In the genomic region with DNA sequence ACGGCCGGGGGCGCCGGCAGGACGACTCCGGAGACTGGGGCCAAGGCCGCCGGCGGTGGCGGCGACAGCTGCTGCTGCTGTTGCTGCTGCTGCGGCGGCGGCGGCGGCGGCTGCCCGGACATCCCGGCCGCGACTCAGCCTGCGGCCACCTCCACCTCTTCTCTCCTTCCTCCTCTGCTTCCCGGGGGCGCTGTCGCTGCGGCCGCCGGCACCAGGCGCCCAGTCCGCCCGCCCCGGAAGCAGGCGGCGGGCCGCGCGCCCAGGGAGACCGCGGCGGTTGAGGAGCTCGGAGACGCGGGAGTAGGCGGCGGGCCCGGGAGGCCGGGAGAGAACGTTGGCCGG, we compare ENCODE assay signal across 1 cellular context.
TF ChIP-seq lines count a peak whose summit lies in the region.

No MANE protein-coding gene starts in this region.

TF ChIP-seq in K562, 482 proteins besides CTCF, POLR2A, EP300 and RAD21 (continued from another document and continues in another):
- TF ChIP-seq, protein P1, sequence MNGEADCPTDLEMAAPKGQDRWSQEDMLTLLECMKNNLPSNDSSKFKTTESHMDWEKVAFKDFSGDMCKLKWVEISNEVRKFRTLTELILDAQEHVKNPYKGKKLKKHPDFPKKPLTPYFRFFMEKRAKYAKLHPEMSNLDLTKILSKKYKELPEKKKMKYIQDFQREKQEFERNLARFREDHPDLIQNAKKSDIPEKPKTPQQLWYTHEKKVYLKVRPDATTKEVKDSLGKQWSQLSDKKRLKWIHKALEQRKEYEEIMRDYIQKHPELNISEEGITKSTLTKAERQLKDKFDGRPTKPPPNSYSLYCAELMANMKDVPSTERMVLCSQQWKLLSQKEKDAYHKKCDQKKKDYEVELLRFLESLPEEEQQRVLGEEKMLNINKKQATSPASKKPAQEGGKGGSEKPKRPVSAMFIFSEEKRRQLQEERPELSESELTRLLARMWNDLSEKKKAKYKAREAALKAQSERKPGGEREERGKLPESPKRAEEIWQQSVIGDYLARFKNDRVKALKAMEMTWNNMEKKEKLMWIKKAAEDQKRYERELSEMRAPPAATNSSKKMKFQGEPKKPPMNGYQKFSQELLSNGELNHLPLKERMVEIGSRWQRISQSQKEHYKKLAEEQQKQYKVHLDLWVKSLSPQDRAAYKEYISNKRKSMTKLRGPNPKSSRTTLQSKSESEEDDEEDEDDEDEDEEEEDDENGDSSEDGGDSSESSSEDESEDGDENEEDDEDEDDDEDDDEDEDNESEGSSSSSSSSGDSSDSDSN (IDR thresholded peaks at IDR 0.05; ENCODE audit: borderline replicate concordance in 1 of 2, low read depth in 2 of 2, low read length in 2 of 2), result peak in 1 of 2 experiments; percentile 78; a peak in 2 of 4 replicates
- TF ChIP-seq JUND (IDR thresholded peaks at IDR 0.05; ENCODE audit: borderline replicate concordance, low read depth, low read length), result peak; percentile 37; the same call in 1 of the 2 replicates
- no peak for TF ChIP-seq JUND (tag; IDR thresholded peaks at IDR 0.05; ENCODE audit: borderline replicate concordance, low read depth, low read length)
- no peak for TF ChIP-seq ZNF347 (CRISPR knock-in tag; IDR thresholded peaks at IDR 0.05; ENCODE audit: low read depth)
- no peak for TF ChIP-seq GTF2E2 (tag; IDR thresholded peaks at IDR 0.05)
- no peak for TF ChIP-seq NCOA6 (IDR thresholded peaks at IDR 0.05)
- TF ChIP-seq NELFE (IDR thresholded peaks at IDR 0.05; ENCODE audit: insufficient read depth, insufficient read length), result no peak
- TF ChIP-seq, protein P2, sequence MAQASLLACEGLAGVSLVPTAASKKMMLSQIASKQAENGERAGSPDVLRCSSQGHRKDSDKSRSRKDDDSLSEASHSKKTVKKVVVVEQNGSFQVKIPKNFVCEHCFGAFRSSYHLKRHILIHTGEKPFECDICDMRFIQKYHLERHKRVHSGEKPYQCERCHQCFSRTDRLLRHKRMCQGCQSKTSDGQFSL (CRISPR knock-in tag; IDR thresholded peaks at IDR 0.05), result no peak
- TF ChIP-seq, protein P2 (tag; IDR thresholded peaks at IDR 0.05), result no peak
- TF ChIP-seq CBX5 (IDR thresholded peaks at IDR 0.05; ENCODE audit: borderline replicate concordance, low read depth), result no peak
- TF ChIP-seq RBM25 (IDR thresholded peaks at IDR 0.05; ENCODE audit: low read depth, low read length, severe bottlenecking), result no peak
- TF ChIP-seq, protein P3, sequence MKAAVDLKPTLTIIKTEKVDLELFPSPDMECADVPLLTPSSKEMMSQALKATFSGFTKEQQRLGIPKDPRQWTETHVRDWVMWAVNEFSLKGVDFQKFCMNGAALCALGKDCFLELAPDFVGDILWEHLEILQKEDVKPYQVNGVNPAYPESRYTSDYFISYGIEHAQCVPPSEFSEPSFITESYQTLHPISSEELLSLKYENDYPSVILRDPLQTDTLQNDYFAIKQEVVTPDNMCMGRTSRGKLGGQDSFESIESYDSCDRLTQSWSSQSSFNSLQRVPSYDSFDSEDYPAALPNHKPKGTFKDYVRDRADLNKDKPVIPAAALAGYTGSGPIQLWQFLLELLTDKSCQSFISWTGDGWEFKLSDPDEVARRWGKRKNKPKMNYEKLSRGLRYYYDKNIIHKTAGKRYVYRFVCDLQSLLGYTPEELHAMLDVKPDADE (conservative IDR thresholded peaks at IDR 0.05; ENCODE audit: control insufficient read depth, low read depth, low read length), result peak; percentile 42; the same call in 1 of the 2 replicates
- TF ChIP-seq, protein P4, sequence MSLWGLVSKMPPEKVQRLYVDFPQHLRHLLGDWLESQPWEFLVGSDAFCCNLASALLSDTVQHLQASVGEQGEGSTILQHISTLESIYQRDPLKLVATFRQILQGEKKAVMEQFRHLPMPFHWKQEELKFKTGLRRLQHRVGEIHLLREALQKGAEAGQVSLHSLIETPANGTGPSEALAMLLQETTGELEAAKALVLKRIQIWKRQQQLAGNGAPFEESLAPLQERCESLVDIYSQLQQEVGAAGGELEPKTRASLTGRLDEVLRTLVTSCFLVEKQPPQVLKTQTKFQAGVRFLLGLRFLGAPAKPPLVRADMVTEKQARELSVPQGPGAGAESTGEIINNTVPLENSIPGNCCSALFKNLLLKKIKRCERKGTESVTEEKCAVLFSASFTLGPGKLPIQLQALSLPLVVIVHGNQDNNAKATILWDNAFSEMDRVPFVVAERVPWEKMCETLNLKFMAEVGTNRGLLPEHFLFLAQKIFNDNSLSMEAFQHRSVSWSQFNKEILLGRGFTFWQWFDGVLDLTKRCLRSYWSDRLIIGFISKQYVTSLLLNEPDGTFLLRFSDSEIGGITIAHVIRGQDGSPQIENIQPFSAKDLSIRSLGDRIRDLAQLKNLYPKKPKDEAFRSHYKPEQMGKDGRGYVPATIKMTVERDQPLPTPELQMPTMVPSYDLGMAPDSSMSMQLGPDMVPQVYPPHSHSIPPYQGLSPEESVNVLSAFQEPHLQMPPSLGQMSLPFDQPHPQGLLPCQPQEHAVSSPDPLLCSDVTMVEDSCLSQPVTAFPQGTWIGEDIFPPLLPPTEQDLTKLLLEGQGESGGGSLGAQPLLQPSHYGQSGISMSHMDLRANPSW (CRISPR knock-in tag; IDR thresholded peaks at IDR 0.05), result no peak
- no peak for TF ChIP-seq ZNF551 (CRISPR knock-in tag; IDR thresholded peaks at IDR 0.05)
- no peak for TF ChIP-seq ETV6 (IDR thresholded peaks at IDR 0.05; ENCODE audit: borderline replicate concordance in 1 of 2, low read depth in 2 of 2, low read length in 1 of 2)
- TF ChIP-seq ETV6 (CRISPR knock-in tag; IDR thresholded peaks at IDR 0.05; ENCODE audit: borderline replicate concordance), result no peak
- TF ChIP-seq, protein P5, sequence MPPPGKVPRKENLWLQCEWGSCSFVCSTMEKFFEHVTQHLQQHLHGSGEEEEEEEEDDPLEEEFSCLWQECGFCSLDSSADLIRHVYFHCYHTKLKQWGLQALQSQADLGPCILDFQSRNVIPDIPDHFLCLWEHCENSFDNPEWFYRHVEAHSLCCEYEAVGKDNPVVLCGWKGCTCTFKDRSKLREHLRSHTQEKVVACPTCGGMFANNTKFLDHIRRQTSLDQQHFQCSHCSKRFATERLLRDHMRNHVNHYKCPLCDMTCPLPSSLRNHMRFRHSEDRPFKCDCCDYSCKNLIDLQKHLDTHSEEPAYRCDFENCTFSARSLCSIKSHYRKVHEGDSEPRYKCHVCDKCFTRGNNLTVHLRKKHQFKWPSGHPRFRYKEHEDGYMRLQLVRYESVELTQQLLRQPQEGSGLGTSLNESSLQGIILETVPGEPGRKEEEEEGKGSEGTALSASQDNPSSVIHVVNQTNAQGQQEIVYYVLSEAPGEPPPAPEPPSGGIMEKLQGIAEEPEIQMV (tag; conservative IDR thresholded peaks at IDR 0.05; ENCODE audit: low read depth), result no peak
- TF ChIP-seq TBP (optimal IDR thresholded peaks at IDR 0.05; ENCODE audit: low read depth, low read length), result peak; percentile 19
- TF ChIP-seq TEAD1 (CRISPR knock-in tag; IDR thresholded peaks at IDR 0.05), result no peak
- no peak for TF ChIP-seq HNRNPUL1 (IDR thresholded peaks at IDR 0.05; ENCODE audit: low read length)
- peak; percentile 9; the same call in 1 of the 2 replicates for TF ChIP-seq ESRRA (IDR thresholded peaks at IDR 0.05; ENCODE audit: borderline replicate concordance, low read depth)
- no peak for TF ChIP-seq BHLHE40 (IDR thresholded peaks at IDR 0.05; ENCODE audit: low read length)
- TF ChIP-seq, protein P6, sequence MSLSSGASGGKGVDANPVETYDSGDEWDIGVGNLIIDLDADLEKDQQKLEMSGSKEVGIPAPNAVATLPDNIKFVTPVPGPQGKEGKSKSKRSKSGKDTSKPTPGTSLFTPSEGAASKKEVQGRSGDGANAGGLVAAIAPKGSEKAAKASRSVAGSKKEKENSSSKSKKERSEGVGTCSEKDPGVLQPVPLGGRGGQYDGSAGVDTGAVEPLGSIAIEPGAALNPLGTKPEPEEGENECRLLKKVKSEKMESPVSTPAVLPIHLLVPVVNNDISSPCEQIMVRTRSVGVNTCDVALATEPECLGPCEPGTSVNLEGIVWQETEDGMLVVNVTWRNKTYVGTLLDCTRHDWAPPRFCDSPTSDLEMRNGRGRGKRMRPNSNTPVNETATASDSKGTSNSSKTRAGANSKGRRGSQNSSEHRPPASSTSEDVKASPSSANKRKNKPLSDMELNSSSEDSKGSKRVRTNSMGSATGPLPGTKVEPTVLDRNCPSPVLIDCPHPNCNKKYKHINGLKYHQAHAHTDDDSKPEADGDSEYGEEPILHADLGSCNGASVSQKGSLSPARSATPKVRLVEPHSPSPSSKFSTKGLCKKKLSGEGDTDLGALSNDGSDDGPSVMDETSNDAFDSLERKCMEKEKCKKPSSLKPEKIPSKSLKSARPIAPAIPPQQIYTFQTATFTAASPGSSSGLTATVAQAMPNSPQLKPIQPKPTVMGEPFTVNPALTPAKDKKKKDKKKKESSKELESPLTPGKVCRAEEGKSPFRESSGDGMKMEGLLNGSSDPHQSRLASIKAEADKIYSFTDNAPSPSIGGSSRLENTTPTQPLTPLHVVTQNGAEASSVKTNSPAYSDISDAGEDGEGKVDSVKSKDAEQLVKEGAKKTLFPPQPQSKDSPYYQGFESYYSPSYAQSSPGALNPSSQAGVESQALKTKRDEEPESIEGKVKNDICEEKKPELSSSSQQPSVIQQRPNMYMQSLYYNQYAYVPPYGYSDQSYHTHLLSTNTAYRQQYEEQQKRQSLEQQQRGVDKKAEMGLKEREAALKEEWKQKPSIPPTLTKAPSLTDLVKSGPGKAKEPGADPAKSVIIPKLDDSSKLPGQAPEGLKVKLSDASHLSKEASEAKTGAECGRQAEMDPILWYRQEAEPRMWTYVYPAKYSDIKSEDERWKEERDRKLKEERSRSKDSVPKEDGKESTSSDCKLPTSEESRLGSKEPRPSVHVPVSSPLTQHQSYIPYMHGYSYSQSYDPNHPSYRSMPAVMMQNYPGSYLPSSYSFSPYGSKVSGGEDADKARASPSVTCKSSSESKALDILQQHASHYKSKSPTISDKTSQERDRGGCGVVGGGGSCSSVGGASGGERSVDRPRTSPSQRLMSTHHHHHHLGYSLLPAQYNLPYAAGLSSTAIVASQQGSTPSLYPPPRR (CRISPR knock-in tag; IDR thresholded peaks at IDR 0.05; ENCODE audit: borderline replicate concordance), result no peak
- TF ChIP-seq TAF15 (IDR thresholded peaks at IDR 0.05; ENCODE audit: low read depth, low read length), result no peak
- TF ChIP-seq ERF (CRISPR knock-in tag; IDR thresholded peaks at IDR 0.05), result peak; percentile 82; the same call in 1 of the 2 replicates
- TF ChIP-seq ZNF583 (CRISPR knock-in tag; IDR thresholded peaks at IDR 0.05), result peak; percentile 35; the same call in 1 of the 2 replicates
- no peak for TF ChIP-seq ARID1B (IDR thresholded peaks at IDR 0.05)
- TF ChIP-seq, protein P7, sequence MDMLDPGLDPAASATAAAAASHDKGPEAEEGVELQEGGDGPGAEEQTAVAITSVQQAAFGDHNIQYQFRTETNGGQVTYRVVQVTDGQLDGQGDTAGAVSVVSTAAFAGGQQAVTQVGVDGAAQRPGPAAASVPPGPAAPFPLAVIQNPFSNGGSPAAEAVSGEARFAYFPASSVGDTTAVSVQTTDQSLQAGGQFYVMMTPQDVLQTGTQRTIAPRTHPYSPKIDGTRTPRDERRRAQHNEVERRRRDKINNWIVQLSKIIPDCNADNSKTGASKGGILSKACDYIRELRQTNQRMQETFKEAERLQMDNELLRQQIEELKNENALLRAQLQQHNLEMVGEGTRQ (CRISPR knock-in tag; IDR thresholded peaks at IDR 0.05), result no peak
- 0 out of 4 replicates have a peak, but pooled peaks of 1 of the 2 experiments have one; percentile 24 for TF ChIP-seq SRF (CRISPR knock-in tag; IDR thresholded peaks at IDR 0.05)
- TF ChIP-seq TCF7L2 (IDR thresholded peaks at IDR 0.05; ENCODE audit: low read depth, low read length), result no peak
- no peak for TF ChIP-seq MAFK (IDR thresholded peaks at IDR 0.05; ENCODE audit: low read length)
- no peak for TF ChIP-seq SMARCA4 (IDR thresholded peaks at IDR 0.05)
- peak; percentile 12; the same call in 1 of the 2 replicates for TF ChIP-seq CREM (IDR thresholded peaks at IDR 0.05; ENCODE audit: low read depth)
- TF ChIP-seq MCM5 (IDR thresholded peaks at IDR 0.05; ENCODE audit: low read depth), result no peak
- peak; percentile 40; the same call in 1 of the 2 replicates for TF ChIP-seq DMBX1 (CRISPR knock-in tag; IDR thresholded peaks at IDR 0.05; ENCODE audit: borderline replicate concordance)
- TF ChIP-seq, protein P8, sequence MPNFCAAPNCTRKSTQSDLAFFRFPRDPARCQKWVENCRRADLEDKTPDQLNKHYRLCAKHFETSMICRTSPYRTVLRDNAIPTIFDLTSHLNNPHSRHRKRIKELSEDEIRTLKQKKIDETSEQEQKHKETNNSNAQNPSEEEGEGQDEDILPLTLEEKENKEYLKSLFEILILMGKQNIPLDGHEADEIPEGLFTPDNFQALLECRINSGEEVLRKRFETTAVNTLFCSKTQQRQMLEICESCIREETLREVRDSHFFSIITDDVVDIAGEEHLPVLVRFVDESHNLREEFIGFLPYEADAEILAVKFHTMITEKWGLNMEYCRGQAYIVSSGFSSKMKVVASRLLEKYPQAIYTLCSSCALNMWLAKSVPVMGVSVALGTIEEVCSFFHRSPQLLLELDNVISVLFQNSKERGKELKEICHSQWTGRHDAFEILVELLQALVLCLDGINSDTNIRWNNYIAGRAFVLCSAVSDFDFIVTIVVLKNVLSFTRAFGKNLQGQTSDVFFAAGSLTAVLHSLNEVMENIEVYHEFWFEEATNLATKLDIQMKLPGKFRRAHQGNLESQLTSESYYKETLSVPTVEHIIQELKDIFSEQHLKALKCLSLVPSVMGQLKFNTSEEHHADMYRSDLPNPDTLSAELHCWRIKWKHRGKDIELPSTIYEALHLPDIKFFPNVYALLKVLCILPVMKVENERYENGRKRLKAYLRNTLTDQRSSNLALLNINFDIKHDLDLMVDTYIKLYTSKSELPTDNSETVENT (CRISPR knock-in tag; IDR thresholded peaks at IDR 0.05), result peak; percentile 89
- TF ChIP-seq, protein P9, sequence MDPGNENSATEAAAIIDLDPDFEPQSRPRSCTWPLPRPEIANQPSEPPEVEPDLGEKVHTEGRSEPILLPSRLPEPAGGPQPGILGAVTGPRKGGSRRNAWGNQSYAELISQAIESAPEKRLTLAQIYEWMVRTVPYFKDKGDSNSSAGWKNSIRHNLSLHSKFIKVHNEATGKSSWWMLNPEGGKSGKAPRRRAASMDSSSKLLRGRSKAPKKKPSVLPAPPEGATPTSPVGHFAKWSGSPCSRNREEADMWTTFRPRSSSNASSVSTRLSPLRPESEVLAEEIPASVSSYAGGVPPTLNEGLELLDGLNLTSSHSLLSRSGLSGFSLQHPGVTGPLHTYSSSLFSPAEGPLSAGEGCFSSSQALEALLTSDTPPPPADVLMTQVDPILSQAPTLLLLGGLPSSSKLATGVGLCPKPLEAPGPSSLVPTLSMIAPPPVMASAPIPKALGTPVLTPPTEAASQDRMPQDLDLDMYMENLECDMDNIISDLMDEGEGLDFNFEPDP (CRISPR knock-in tag; IDR thresholded peaks at IDR 0.05), result peak; percentile 73; the same call in 1 of the 2 replicates
- no peak for TF ChIP-seq HMGN3 (IDR thresholded peaks at IDR 0.05; ENCODE audit: borderline replicate concordance, extremely low read depth, insufficient read length, low read depth, low read length)
- no peak for TF ChIP-seq EHMT2 (IDR thresholded peaks at IDR 0.05)
- TF ChIP-seq ZNF766 (CRISPR knock-in tag; conservative IDR thresholded peaks at IDR 0.05), result no peak
- TF ChIP-seq SMAD1 (IDR thresholded peaks at IDR 0.05; ENCODE audit: low read depth, low read length, partially characterized antibody), result no peak
- no peak for TF ChIP-seq ZNF445 (CRISPR knock-in tag; IDR thresholded peaks at IDR 0.05; ENCODE audit: low read depth)
- TF ChIP-seq RAD51 (IDR thresholded peaks at IDR 0.05; ENCODE audit: borderline replicate concordance, low read depth), result no peak
- no peak for TF ChIP-seq ETV1 (tag; conservative IDR thresholded peaks at IDR 0.05; ENCODE audit: low read depth)
- peak; percentile 82; the same call in 1 of the 2 replicates for TF ChIP-seq POLR2G (IDR thresholded peaks at IDR 0.05; ENCODE audit: low read depth, low read length)
